ENCODE assay signal across 18 cellular contexts in genomic region chr12:10276774-10277173, GRCh38.
"Had no signal": no experiment of that assay in that cellular context is flagged by ENCODE, and none has a peak within 500 bp of the region (broad histone marks: within the 10 kb centered on the region; RNA-seq: fewer than 3 reads in every experiment).

No MANE protein-coding gene starts in this region.

- H3K4me1 Mint-ChIP-seq: activated T-helper 17 cell treated with anti-CD3 and anti-CD28 coated beads, Interleukin-2, amount 50 U/mL, for 72 hours; nephron; stimulated activated memory B cell treated with anti-CD40 and anti-IgM and Interleukin-4, amounts not matched to agents 10 μg/mL and 1 μg/mL and 100 μg/mL, for 72 hours had no signal

- H3K36me3 ChIP-seq: ascending aorta, cardiac muscle cell, esophagus muscularis mucosa, lower lobe of right lung, sigmoid colon, thyroid gland had no signal

- H3K9me3 ChIP-seq: ascending aorta, esophagus muscularis mucosa, lower lobe of right lung, sigmoid colon, thyroid gland had no signal

- H3K9me3 Mint-ChIP-seq: activated T-helper 17 cell treated with anti-CD3 and anti-CD28 coated beads, Interleukin-2, amount 50 U/mL, for 72 hours; nephron had no signal

- H3K27ac ChIP-seq: ascending aorta, cardiac muscle cell, esophagus muscularis mucosa, lower lobe of right lung, sigmoid colon, thyroid gland had no signal

- DNase-seq: activated CD4-positive, alpha-beta T cell treated with anti-CD3 and anti-CD28 coated beads for 1 hour; activated naive CD4-positive, alpha-beta T cell; dermis blood vessel endothelial cell; effector memory CD4-positive, alpha-beta T cell; lower lobe of right lung; nucleus accumbens; sigmoid colon; stimulated activated CD4-positive, alpha-beta T cell treated with anti-CD3 and anti-CD28 coated beads, Interleukin-4, amount 100 ng/mL, for 24 hours; T-helper 1 cell; T-helper 9 cell; thyroid gland had no signal

- H3K4me3 Mint-ChIP-seq: activated T-helper 17 cell treated with anti-CD3 and anti-CD28 coated beads, Interleukin-2, amount 50 U/mL, for 72 hours; nephron; stimulated activated memory B cell treated with anti-CD40 and anti-IgM and Interleukin-4, amounts not matched to agents 10 μg/mL and 1 μg/mL and 100 μg/mL, for 72 hours had no signal

- H3K4me3 ChIP-seq: ascending aorta, cardiac muscle cell, esophagus muscularis mucosa, lower lobe of right lung, sigmoid colon, thyroid gland had no signal

- H3K4me1 ChIP-seq: ascending aorta, esophagus muscularis mucosa, lower lobe of right lung, sigmoid colon, thyroid gland had no signal

- ATAC-seq: activated T-helper 17 cell treated with anti-CD3 and anti-CD28 coated beads, Interleukin-2, amount 50 U/mL, for 72 hours; lower lobe of right lung; SK-N-SH treated with all-trans-retinoic acid at 6 μM for 48 hours; stimulated activated memory B cell treated with anti-CD40 and anti-IgM and Interleukin-4, amounts not matched to agents 10 μg/mL and 1 μg/mL and 100 μg/mL, for 72 hours had no signal

- H3K27me3 ChIP-seq: ascending aorta, cardiac muscle cell, esophagus muscularis mucosa, sigmoid colon, thyroid gland had no signal

- H3K27ac Mint-ChIP-seq: activated T-helper 17 cell treated with anti-CD3 and anti-CD28 coated beads, Interleukin-2, amount 50 U/mL, for 72 hours; nephron; stimulated activated memory B cell treated with anti-CD40 and anti-IgM and Interleukin-4, amounts not matched to agents 10 μg/mL and 1 μg/mL and 100 μg/mL, for 72 hours had no signal

- H3K36me3 Mint-ChIP-seq: stimulated activated memory B cell treated with anti-CD40 and anti-IgM and Interleukin-4, amounts not matched to agents 10 μg/mL and 1 μg/mL and 100 μg/mL, for 72 hours had no signal
